Comparison of ENCODE assay signal across 15 cellular contexts in the genomic region with DNA sequence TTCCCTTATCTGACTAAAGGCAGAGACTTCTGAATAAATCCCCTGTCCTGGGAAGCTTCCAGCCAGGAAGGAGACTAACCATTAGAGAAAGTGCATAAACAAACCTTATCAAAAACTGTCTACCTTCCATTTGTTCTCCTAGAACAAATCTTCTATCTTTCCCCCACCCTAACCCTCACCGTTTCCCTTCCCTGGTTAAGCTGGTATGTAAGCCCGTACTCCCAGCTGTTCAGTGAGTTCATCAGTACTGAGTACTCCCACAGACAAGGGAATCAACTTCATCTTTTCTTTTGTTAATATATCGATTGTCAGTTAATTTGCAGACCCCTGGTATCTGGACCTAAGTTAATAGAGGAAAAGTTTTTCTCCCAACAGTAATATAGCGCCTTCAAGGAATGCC.
"Had no signal": no experiment of that assay in that cellular context is flagged by ENCODE, and none has a peak within 500 bp of the region (broad histone marks: within the 10 kb centered on the region; RNA-seq: fewer than 3 reads in every experiment).

No MANE protein-coding gene starts in this region.

- DNase-seq: KBM-7, NCI-H1092, NCI-H1105 treated with DMSO at 0.1 percent for 48 hours, NCI-H1417 treated with DMSO at 0.1 percent for 48 hours, NCI-H146, NCI-H2029, NCI-H2081 treated with DMSO at 0.1 percent for 48 hours, NCI-H2171, NCI-H345, NCI-H446 treated with DMSO at 0.1 percent for 48 hours, NCI-H510A treated with DMSO at 0.1 percent for 48 hours, NCI-H526, Right ventricle myocardium superior, RPMI8226 had no signal

- ATAC-seq: SK-N-SH treated with all-trans-retinoic acid at 6 μM for 48 hours had no signal
